ENCODE assay signal across 12 cellular contexts in genomic region chr10:7693194-7693593, GRCh38. TPM values are rescaled to one million over a fixed set of nuclear protein-coding genes. Genes with fewer than 3 reads are reported as not detected.
"Had no signal": no experiment of that assay in that cellular context is flagged by ENCODE, and none has a peak within 500 bp of the region (broad histone marks: within the 10 kb centered on the region; RNA-seq: fewer than 3 reads in every experiment).

No MANE protein-coding gene starts in this region.

RNA-seq across cellular contexts. Expression of gene ITIH2, which starts 9.9 kb away (rescaled TPM):
- total RNA-seq: activated B cell treated with CpG ODN at 0.5 μM for 24 hours; activated CD4-positive, alpha-beta memory T cell treated with anti-CD3 and anti-CD28 coated beads for 36 hours; activated CD4-positive, alpha-beta memory T cell treated with anti-CD3 and anti-CD28 coated beads, Interleukin-2, amount 10 ng/mL, durations not matched to agents 7 days and 5 days; activated CD4-positive, alpha-beta T cell treated with anti-CD3 and anti-CD28 coated beads for 36 hours; activated CD4-positive, alpha-beta T cell treated with anti-CD3 and anti-CD28 coated beads, Interleukin-2, amount 10 ng/mL, durations not matched to agents 24 days and 14 days; activated CD4-positive, alpha-beta T cell treated with anti-CD3 and anti-CD28 coated beads, Interleukin-2, amount 10 ng/mL, durations not matched to agents 7 days and 5 days; activated CD8-positive, alpha-beta memory T cell treated with anti-CD3 and anti-CD28 coated beads for 36 hours; activated CD8-positive, alpha-beta memory T cell treated with anti-CD3 and anti-CD28 coated beads, Interleukin-2, amount 10 ng/mL, durations not matched to agents 7 days and 5 days; activated CD8-positive, alpha-beta T cell treated with anti-CD3 and anti-CD28 coated beads for 36 hours; activated CD8-positive, alpha-beta T cell treated with anti-CD3 and anti-CD28 coated beads, Interleukin-2, amount 10 ng/mL, durations not matched to agents 7 days and 5 days; T-helper 17 cell; T-helper 2 cell treated with Interferon-gamma antibody and Interleukin-4, amounts not matched to agents 100 ng/mL and 5 ng/mL, for 36 hours had no signal

RNA-seq across cellular contexts. Expression of gene ITIH5, which starts 26.4 kb away (rescaled TPM):
- total RNA-seq: activated B cell treated with CpG ODN at 0.5 μM for 24 hours; activated CD4-positive, alpha-beta memory T cell treated with anti-CD3 and anti-CD28 coated beads for 36 hours; activated CD4-positive, alpha-beta memory T cell treated with anti-CD3 and anti-CD28 coated beads, Interleukin-2, amount 10 ng/mL, durations not matched to agents 7 days and 5 days; activated CD4-positive, alpha-beta T cell treated with anti-CD3 and anti-CD28 coated beads for 36 hours; activated CD4-positive, alpha-beta T cell treated with anti-CD3 and anti-CD28 coated beads, Interleukin-2, amount 10 ng/mL, durations not matched to agents 24 days and 14 days; activated CD4-positive, alpha-beta T cell treated with anti-CD3 and anti-CD28 coated beads, Interleukin-2, amount 10 ng/mL, durations not matched to agents 7 days and 5 days; activated CD8-positive, alpha-beta memory T cell treated with anti-CD3 and anti-CD28 coated beads for 36 hours; activated CD8-positive, alpha-beta memory T cell treated with anti-CD3 and anti-CD28 coated beads, Interleukin-2, amount 10 ng/mL, durations not matched to agents 7 days and 5 days; activated CD8-positive, alpha-beta T cell treated with anti-CD3 and anti-CD28 coated beads for 36 hours; activated CD8-positive, alpha-beta T cell treated with anti-CD3 and anti-CD28 coated beads, Interleukin-2, amount 10 ng/mL, durations not matched to agents 7 days and 5 days; T-helper 17 cell; T-helper 2 cell treated with Interferon-gamma antibody and Interleukin-4, amounts not matched to agents 100 ng/mL and 5 ng/mL, for 36 hours had no signal
